8 cellular contexts compared by ENCODE assay signal in the genomic region with DNA sequence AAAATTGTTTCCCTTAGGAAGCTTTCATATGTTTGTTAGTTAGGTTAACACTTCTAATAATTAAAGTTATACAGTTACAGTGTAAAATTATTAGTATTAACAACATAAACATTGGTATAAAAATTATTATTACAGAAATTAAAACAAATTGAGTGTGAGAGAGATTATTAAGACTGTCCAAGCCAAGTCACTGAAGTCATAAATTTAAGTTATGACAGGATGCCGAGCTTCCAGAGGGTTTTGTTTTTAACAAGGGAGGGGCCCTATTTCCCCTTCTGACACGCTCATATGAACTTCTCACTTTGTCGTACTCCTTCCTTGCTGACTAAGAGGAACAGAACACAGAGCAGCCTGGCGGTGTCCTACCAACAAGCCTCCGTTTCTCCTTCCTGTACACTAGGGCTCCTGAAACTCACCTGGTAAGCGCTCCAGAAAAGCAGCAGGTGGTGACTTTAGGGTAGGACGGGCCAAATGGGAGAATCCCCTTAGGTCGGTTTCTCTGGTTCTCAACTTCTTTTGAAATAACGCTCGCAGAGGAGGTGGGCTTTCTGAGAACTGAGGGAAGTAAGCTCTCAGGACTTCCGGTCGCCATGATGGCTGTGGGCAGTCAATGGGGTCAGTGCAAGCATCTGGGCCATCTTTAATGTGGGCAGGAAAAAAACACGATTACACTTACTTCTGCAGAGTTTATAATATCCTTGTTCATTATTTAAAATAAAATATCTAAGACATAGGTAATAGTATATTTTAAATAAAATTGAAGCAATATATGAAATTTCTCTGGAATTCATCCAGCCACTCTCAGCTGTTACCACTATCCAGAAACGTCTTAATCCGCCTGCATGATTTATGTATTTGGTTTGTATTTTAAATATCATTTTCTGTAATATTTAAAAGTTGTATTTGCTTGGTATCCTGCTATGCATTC. TPM values are rescaled to one million over a fixed set of nuclear protein-coding genes. Genes with fewer than 3 reads are reported as not detected.
DNase-seq lines count a peak whose midpoint lies in the region; ATAC-seq and FAIRE-seq lines count a peak whose summit lies in the region.

CARD8 (minus strand) TSS at position 537 of the 928 bp plus-strand sequence. CDS start 14,892 bp downstream, outside the sequence.

- peak; percentile 89 for FAIRE-seq in islet of Langerhans (lab: Jason Lieb, UNC)

- ATAC-seq in GM18858 (IDR thresholded peaks at IDR 0.05; ENCODE audit: unreplicated experiment) (peak; percentile 41), HG03159 (IDR thresholded peaks at IDR 0.05; ENCODE audit: unreplicated experiment) (peak; percentile 52)

- DNase-seq in A172 (ENCODE audit: low spot score) (peak; percentile 73), NCI-H345 treated with DMSO at 0.1 percent for 48 hours (lab: John Stamatoyannopoulos, UW; ENCODE audit: unreplicated experiment) (peak; percentile 68), cerebellar cortex (ENCODE audit: low spot score) (peak; percentile 95)
- peak; percentile 68 for DNase-seq in activated CD4-positive, CD25-positive, alpha-beta regulatory T cell treated with anti-CD3 and anti-CD28 coated beads, Interleukin-2, amount 50 U/mL, for 16 hours (ENCODE audit: low read depth, low spot score)
- peak; percentile 64 to 69 for DNase-seq in stimulated activated CD4-positive, alpha-beta T cell treated with anti-CD3 and anti-CD28 coated beads, Interleukin-12 subunit alpha, Interleukin-12 subunit beta, amount 100 ng/mL, for 24 hours (ENCODE audit: low read depth in 2 of 2)

RNA-seq across cellular contexts. Expression of gene CARD8, which starts in this region (rescaled TPM):
- 4.3 and 7.7 TPM in 2 replicates for total RNA-seq in A172 (2014; rRNA removed; shearing (Covaris generic))

Comparison
In these comparisons a context has a peak if more than half of its experiments do, and no peak if none do; other contexts are left out.
1. Peak in every context shown above with its lines: DNase-seq and ATAC-seq.